15 cellular contexts compared by ENCODE assay signal in the genomic region with DNA sequence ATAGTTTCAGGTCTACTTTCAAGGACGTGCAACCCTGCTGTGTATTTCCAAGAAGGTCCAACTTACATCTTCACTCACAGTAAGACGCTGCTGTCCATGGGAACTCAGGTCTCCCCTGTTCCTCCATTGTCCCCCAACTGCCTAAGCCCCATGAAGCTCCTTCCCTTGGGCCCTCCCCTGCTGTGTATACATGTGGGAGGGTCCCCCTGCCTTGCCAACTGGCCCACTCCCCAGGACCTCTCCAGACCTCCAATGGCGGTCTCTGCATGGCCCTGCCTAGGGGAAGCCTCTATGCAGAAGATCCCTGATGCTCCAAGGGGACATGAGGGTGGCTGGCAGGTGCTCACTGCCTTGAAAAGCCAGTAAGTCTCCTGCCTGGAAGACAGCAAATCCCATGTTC.
"Had no signal": no experiment of that assay in that cellular context is flagged by ENCODE, and none has a peak within 500 bp of the region (broad histone marks: within the 10 kb centered on the region; RNA-seq: fewer than 3 reads in every experiment).

No MANE protein-coding gene starts in this region.

- H3K4me3 Mint-ChIP-seq: activated CD4-positive, alpha-beta memory T cell treated with anti-CD3 and anti-CD28 coated beads for 36 hours; activated T-cell treated with anti-CD3 and anti-CD28 coated beads, Interleukin-2, amount 50 U/mL, for 4 hours; WTC11 had no signal

- DNase-seq: activated CD4-positive, alpha-beta T cell treated with anti-CD3 and anti-CD28 coated beads for 4 hours; activated naive CD4-positive, alpha-beta T cell treated with anti-CD3 and anti-CD28 coated beads, Interleukin-2, amount 50 U/mL, for 16 hours; activated T-cell treated with anti-CD3 and anti-CD28 coated beads, Interleukin-2, amount 50 U/mL, for 4 hours; aorta; foreskin keratinocyte; mesenchymal stem cell; mucosa of descending colon; naive B cell; SK-N-SH; stimulated activated CD4-positive, alpha-beta T cell treated with anti-CD3 and anti-CD28 coated beads, Interleukin-12 subunit alpha, Interleukin-12 subunit beta, amount 100 ng/mL, for 4 hours; stimulated activated CD4-positive, alpha-beta T cell treated with anti-CD3 and anti-CD28 coated beads, Interleukin-2, amount 100 ng/mL, for 24 hours; upper lobe of right lung had no signal

- H3K27ac Mint-ChIP-seq: activated CD4-positive, alpha-beta memory T cell treated with anti-CD3 and anti-CD28 coated beads for 36 hours; WTC11 had no signal

- H3K4me1 Mint-ChIP-seq: WTC11 had no signal

- H3K36me3 Mint-ChIP-seq: activated CD4-positive, alpha-beta memory T cell treated with anti-CD3 and anti-CD28 coated beads for 36 hours; naive B cell had no signal

- ATAC-seq: activated T-cell treated with anti-CD3 and anti-CD28 coated beads, Interleukin-2, amount 50 U/mL, for 4 hours; foreskin keratinocyte; mucosa of descending colon; pancreas; upper lobe of right lung; WTC11 had no signal
